8 cellular contexts compared by ENCODE assay signal in genomic region chr7:99557940-99558305, GRCh38. TPM values are rescaled to one million over a fixed set of nuclear protein-coding genes. Genes with fewer than 3 reads are reported as not detected.
DNase-seq lines count a peak whose midpoint lies in the region; ATAC-seq and TF ChIP-seq lines count a peak whose summit lies in the region.

No MANE protein-coding gene starts in this region.

- H3K27me3 Mint-ChIP-seq in activated CD8-positive, alpha-beta memory T cell treated with anti-CD3 and anti-CD28 coated beads, Interleukin-2, amount 10 ng/mL, durations not matched to agents 7 days and 5 days, result no peaks in the 10 kb centered on the region
- H3K27me3 Mint-ChIP-seq in Calu3 (ENCODE audit: unreplicated experiment), result no peaks in the 10 kb centered on the region

- H3F3A ChIP-seq in PC-3 (ENCODE audit: low read length, unreplicated experiment), result no peaks in the 10 kb centered on the region

- BruUV-seq in Calu3 (replicated peaks; lab: Mats Ljungman, UMichigan), result no TSS peak
- no TSS peak for BruUV-seq in PC-3 (replicated peaks; lab: Mats Ljungman, UMichigan)

- H3K4me1 ChIP-seq in liver (ENCODE audit: control insufficient read depth in 4 of 4, insufficient read depth in 4 of 4, low read length in 3 of 4) (peaks cover 3 to 14% (median 9%) of the 10 kb centered on the region in 4 donors), tibial artery (peaks cover 0 to 38% (median 27%) of the 10 kb centered on the region in 4 donors), PC-3 (ENCODE audit: insufficient read depth, low read length) (peaks cover 15% of the 10 kb centered on the region)

- POLR2A ChIA-PET in PC-3 (lab: Charles Lee; ENCODE audit: unreplicated experiment), result interaction anchor here (0.6 kb wide), 1 partner anchor 57 kb away, joined by 3 read pairs; no protein-coding TSS in a partner anchor

- H3K27ac Mint-ChIP-seq in activated CD8-positive, alpha-beta memory T cell treated with anti-CD3 and anti-CD28 coated beads, Interleukin-2, amount 10 ng/mL, durations not matched to agents 7 days and 5 days, result peak overlapping the region; percentile 97
- no peak overlapping the region for H3K27ac Mint-ChIP-seq in Calu3 (ENCODE audit: unreplicated experiment)

- no peak overlapping the region for H2AFZ ChIP-seq in PC-3 (ENCODE audit: low read length)

- no peaks in the 10 kb centered on the region for H3K9me2 ChIP-seq in PC-3 (replicated peaks; ENCODE audit: low read length)

- CTCF ChIA-PET in activated CD8-positive, alpha-beta memory T cell treated with anti-CD3 and anti-CD28 coated beads, Interleukin-2, amount 10 ng/mL, durations not matched to agents 7 days and 5 days (lab: Charles Lee), result interaction anchor here (0.8 to 1.9 kb wide), 6 partner anchors 9 to 355 kb away, joined by 3 to 7 read pairs (median 5); partner anchors contain the start of genes ZKSCAN5, ZNF394 and ZSCAN25
- CTCF ChIA-PET in Calu3 (lab: Charles Lee), result no interaction called here
- CTCF ChIA-PET in PC-3 (lab: Charles Lee), result no interaction called here

- no peak overlapping the region for H3K4me2 ChIP-seq in PC-3 (ENCODE audit: low read length)

- H3K4me3 Mint-ChIP-seq in activated CD8-positive, alpha-beta memory T cell treated with anti-CD3 and anti-CD28 coated beads, Interleukin-2, amount 10 ng/mL, durations not matched to agents 7 days and 5 days, result peak overlapping the region; percentile 91
- H3K4me3 Mint-ChIP-seq in Calu3 (ENCODE audit: low read depth, unreplicated experiment), result no peak overlapping the region

- no peaks in the 10 kb centered on the region for H3K9me3 ChIP-seq in liver (ENCODE audit: control insufficient read depth in 4 of 4, low read length in 3 of 4)
- H3K9me3 ChIP-seq in tibial artery, result no peaks in the 10 kb centered on the region
- H3K9me3 ChIP-seq in PC-3 (ENCODE audit: low read length), result no peaks in the 10 kb centered on the region

- no peak for DNase-seq in activated CD8-positive, alpha-beta memory T cell treated with anti-CD3 and anti-CD28 coated beads, Interleukin-2, amount 10 ng/mL, durations not matched to agents 7 days and 5 days
- no peak for DNase-seq in activated CD8-positive, alpha-beta memory T cell treated with anti-CD3 and anti-CD28 coated beads, Interleukin-2, amount 50 U/mL, for 48 hours
- no peak for DNase-seq in tibial artery
- no peak for DNase-seq in Calu3
- DNase-seq in PC-3, result no peak

- no peaks in the 10 kb centered on the region for H3K9me3 Mint-ChIP-seq in activated CD8-positive, alpha-beta memory T cell treated with anti-CD3 and anti-CD28 coated beads, Interleukin-2, amount 10 ng/mL, durations not matched to agents 7 days and 5 days (ENCODE audit: low read depth)
- no peaks in the 10 kb centered on the region for H3K9me3 Mint-ChIP-seq in Calu3 (ENCODE audit: low read depth, unreplicated experiment)

- TF ChIP-seq CTCF in liver (IDR thresholded peaks at IDR 0.05; ENCODE audit: low read depth, low read length, missing input control) (no peak), tibial artery (IDR thresholded peaks at IDR 0.05) (no peak), Calu3 (IDR thresholded peaks at IDR 0.05; ENCODE audit: unreplicated experiment) (no peak), PC-3 (conservative IDR thresholded peaks at IDR 0.05; ENCODE audit: low read depth, low read length) (no peak)

- peaks cover 60% of the 10 kb centered on the region for H3K36me3 Mint-ChIP-seq in activated CD8-positive, alpha-beta memory T cell treated with anti-CD3 and anti-CD28 coated beads, Interleukin-2, amount 10 ng/mL, durations not matched to agents 7 days and 5 days
- H3K36me3 Mint-ChIP-seq in Calu3 (ENCODE audit: insufficient read depth, unreplicated experiment), result no peaks in the 10 kb centered on the region

- H3K4me3 ChIP-seq in liver (ENCODE audit: low read depth in 1 of 3, low read length in 3 of 3) (peak overlapping the region; percentile 71 to 100 (median 90)), tibial artery (peak overlapping the region; percentile 86 to 88), PC-3 (ENCODE audit: low read length) (no peak overlapping the region)

- intact Hi-C loops in tibial artery (cut with DNase I; ENCODE audit: low total_unique reads), result loop anchor here (5.0 kb wide), 1 partner anchor 56 kb away; the partner anchor contains the start of genes ZKSCAN5 and ZNF394
- intact Hi-C loops in Calu3 (cut with micrococcal nuclease; ENCODE audit: unreplicated experiment), result no loop called here
- intact Hi-C loops in PC-3 (cut with micrococcal nuclease), result no loop called here

- ATAC-seq in activated CD8-positive, alpha-beta memory T cell treated with anti-CD3 and anti-CD28 coated beads, Interleukin-2, amount 10 ng/mL, durations not matched to agents 7 days and 5 days, result peak; percentile 74
- ATAC-seq in HG03097 (IDR thresholded peaks at IDR 0.05; ENCODE audit: low FRiP score, unreplicated experiment) (peak; percentile 38), PC-3 (no peak)

- peaks cover 7 to 30% (median 28%) of the 10 kb centered on the region in 4 donors for H3K36me3 ChIP-seq in liver (ENCODE audit: control insufficient read depth in 4 of 4, insufficient read depth in 3 of 4, low read depth in 1 of 4, low read length in 3 of 4)
- peaks cover 23 to 52% (median 27%) of the 10 kb centered on the region in 3 donors for H3K36me3 ChIP-seq in tibial artery
- H3K36me3 ChIP-seq in PC-3 (ENCODE audit: low read depth, low read length), result no peaks in the 10 kb centered on the region

- no peaks in the 10 kb centered on the region for H4K20me1 ChIP-seq in PC-3 (ENCODE audit: low read length)

- TF ChIP-seq RAD21 in liver (IDR thresholded peaks at IDR 0.05), result no peak

- no peaks in the 10 kb centered on the region for H3K79me2 ChIP-seq in PC-3 (ENCODE audit: low read length)

- peak overlapping the region; percentile 90 to 96 for H3K9ac ChIP-seq in liver (ENCODE audit: low read depth in 1 of 2, low read length in 2 of 2)
- H3K9ac ChIP-seq in PC-3 (ENCODE audit: low read length), result no peak overlapping the region

- H3K27ac ChIP-seq in adipose tissue (ENCODE audit: low read depth, low read length), result peak overlapping the region; percentile 76
- peak overlapping the region; percentile 92 for H3K27ac ChIP-seq in liver (ENCODE audit: low read depth in 1 of 2, low read length in 2 of 2)
- peak overlapping the region; percentile 97 for H3K27ac ChIP-seq in tibial artery
- no peak overlapping the region for H3K27ac ChIP-seq in PC-3 (ENCODE audit: low read length)

- H3K27me3 ChIP-seq in liver (ENCODE audit: control insufficient read depth in 4 of 4, insufficient read depth in 4 of 4, low read length in 3 of 4), result no peaks in the 10 kb centered on the region
- H3K27me3 ChIP-seq in tibial artery, result no peaks in the 10 kb centered on the region
- no peaks in the 10 kb centered on the region for H3K27me3 ChIP-seq in PC-3 (ENCODE audit: low read length)

- H3K4me1 Mint-ChIP-seq in activated CD8-positive, alpha-beta memory T cell treated with anti-CD3 and anti-CD28 coated beads, Interleukin-2, amount 10 ng/mL, durations not matched to agents 7 days and 5 days, result peaks cover 44% of the 10 kb centered on the region
- H3K4me1 Mint-ChIP-seq in Calu3 (ENCODE audit: low read depth, unreplicated experiment), result peaks cover 9% of the 10 kb centered on the region

- 1 to 2% (median 1%) methylated on average over 17 of the region's 17 CpGs for WGBS in adipose tissue, 3 donors
- WGBS in liver, result 2% methylated on average over 17 of the region's 17 CpGs

TF ChIP-seq in liver, 16 proteins besides CTCF, POLR2A, EP300 and RAD21 (continues in another document):
- TF ChIP-seq, protein P1, sequence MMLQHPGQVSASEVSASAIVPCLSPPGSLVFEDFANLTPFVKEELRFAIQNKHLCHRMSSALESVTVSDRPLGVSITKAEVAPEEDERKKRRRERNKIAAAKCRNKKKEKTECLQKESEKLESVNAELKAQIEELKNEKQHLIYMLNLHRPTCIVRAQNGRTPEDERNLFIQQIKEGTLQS (IDR thresholded peaks at IDR 0.05), result no peak
- TF ChIP-seq NR2F2 (IDR thresholded peaks at IDR 0.05), result no peak

RNA-seq across cellular contexts. Expression of gene ZNF655, which starts 0.5 kb away (rescaled TPM):
- total RNA-seq in activated CD8-positive, alpha-beta memory T cell treated with anti-CD3 and anti-CD28 coated beads, Interleukin-2, amount 10 ng/mL, durations not matched to agents 7 days and 5 days, result 10 to 100 TPM; 86.0 to 92.7 TPM
- 10 to 100 TPM; 25.1 to 51.8 (median 40.9) TPM for polyA plus RNA-seq in adipose tissue
- total RNA-seq in liver, result 10 to 100 TPM; 37.2 to 59.7 TPM
- 10 to 100 TPM; 15.9 to 27.6 TPM for polyA plus RNA-seq in liver
- not detected in 2 replicates for total RNA-seq in Calu3 (2022)
- not detected in 2 replicates for total RNA-seq in PC-3 (2014; rRNA removed)

RNA-seq across cellular contexts. Expression of gene FAM200A, which starts 6.0 kb away (rescaled TPM):
- 1 to 10 TPM; 5.1 to 5.2 TPM for total RNA-seq in activated CD8-positive, alpha-beta memory T cell treated with anti-CD3 and anti-CD28 coated beads, Interleukin-2, amount 10 ng/mL, durations not matched to agents 7 days and 5 days
- polyA plus RNA-seq in adipose tissue (1 to 10 TPM; 1.7 to 5.7 (median 2.3) TPM), liver (1 to 10 TPM; 1.0 to 1.7 TPM)
- total RNA-seq in liver (1 to 10 TPM; 2.4 to 4.6 TPM), Calu3 (2022) (3.9 and 4.1 TPM in 2 replicates), PC-3 (2014; rRNA removed) (2.2 and 3.8 TPM in 2 replicates)

RNA-seq across cellular contexts. Expression of gene TMEM225B, which starts 40.1 kb away (rescaled TPM):
- 1 to 10 TPM in 1 of 2 experiments, not detected in 1; 2.3 TPM for total RNA-seq in activated CD8-positive, alpha-beta memory T cell treated with anti-CD3 and anti-CD28 coated beads, Interleukin-2, amount 10 ng/mL, durations not matched to agents 7 days and 5 days
- polyA plus RNA-seq in adipose tissue (1 to 10 TPM in 1 of 3 donors, under 1 TPM in 2; 0.49 to 1.1 (median 0.52) TPM), liver (under 1 TPM in 1 of 2 donors, not detected in 1; 0.10 TPM)
- total RNA-seq in liver (under 1 TPM; 0.17 to 0.28 TPM), Calu3 (2022) (not detected in 2 replicates), PC-3 (2014; rRNA removed) (not detected in 2 replicates)

RNA-seq across cellular contexts. Expression of gene ZKSCAN5, which starts 53.5 kb away (rescaled TPM):
- 10 to 100 TPM; 13.2 to 13.6 TPM for total RNA-seq in activated CD8-positive, alpha-beta memory T cell treated with anti-CD3 and anti-CD28 coated beads, Interleukin-2, amount 10 ng/mL, durations not matched to agents 7 days and 5 days
- polyA plus RNA-seq in adipose tissue (1 to 10 TPM; 1.7 to 3.7 (median 2.8) TPM), liver (1 to 10 TPM; 1.7 to 2.2 TPM)
- total RNA-seq in liver (1 to 10 TPM; 4.7 to 5.4 TPM), Calu3 (2022) (6.1 and 6.6 TPM in 2 replicates), PC-3 (2014; rRNA removed) (8.6 and 9.9 TPM in 2 replicates)

RNA-seq across cellular contexts. Expression of gene ZNF394, which starts 57.8 kb away (rescaled TPM):
- total RNA-seq in activated CD8-positive, alpha-beta memory T cell treated with anti-CD3 and anti-CD28 coated beads, Interleukin-2, amount 10 ng/mL, durations not matched to agents 7 days and 5 days, result 10 to 100 TPM; 50.5 to 58.5 TPM
- 10 to 100 TPM in 2 of 3 donors, 1 to 10 TPM in 1; 8.2 to 20.8 (median 15.2) TPM for polyA plus RNA-seq in adipose tissue
- 10 to 100 TPM; 18.1 to 18.3 TPM for total RNA-seq in liver
- 1 to 10 TPM; 5.5 to 6.1 TPM for polyA plus RNA-seq in liver
- 17.3 and 19.2 TPM in 2 replicates for total RNA-seq in Calu3 (2022)
- 17.7 and 19.4 TPM in 2 replicates for total RNA-seq in PC-3 (2014; rRNA removed)

Comparison
In these comparisons a context has a peak if more than half of its experiments do, and no peak if none do; other contexts are left out.
1. RNA of gene ZNF655, which starts 0.5 kb away (total RNA-seq): 86.0 to 92.7 TPM in activated CD8-positive, alpha-beta memory T cell treated with anti-CD3 and anti-CD28 coated beads, Interleukin-2, amount 10 ng/mL, durations not matched to agents 7 days and 5 days and 37.2 to 59.7 TPM in liver; not detected in Calu3 and not detected in PC-3; every median in the first group is over 10 times any median in the second.